ENCODE assay signal across 10 cellular contexts in genomic region chr12:130385193-130385592, GRCh38. TPM values are rescaled to one million over a fixed set of nuclear protein-coding genes. Genes with fewer than 3 reads are reported as not detected.
"Had no signal": no experiment of that assay in that cellular context is flagged by ENCODE, and none has a peak within 500 bp of the region (broad histone marks: within the 10 kb centered on the region; RNA-seq: fewer than 3 reads in every experiment).

No MANE protein-coding gene starts in this region.

- H3K9me3 ChIP-seq: HAP-1 had no signal

- ATAC-seq: HCT116, K562 had no signal

- H3K4me1 ChIP-seq: HAP-1 had no signal

- DNase-seq: GM23248, GOT3, H7, HFFc6, IMR-90 had no signal

- FAIRE-seq: K562 had no signal

- H3K4me3 ChIP-seq: GM23248, HAP-1, K562 had no signal

- H3K9ac ChIP-seq: GM23248 had no signal

- H3K27ac ChIP-seq: GM23248, HL-60 had no signal

- H2AFZ ChIP-seq: GM23248 had no signal

- H3K36me3 ChIP-seq: HAP-1 had no signal

RNA-seq across cellular contexts. Expression of gene PIWIL1, which starts 47.5 kb away (rescaled TPM):
- total RNA-seq: GM23248, H7, HFFc6, HT1080, IMR-90, K562 had no signal
- polyA plus RNA-seq: GM23248, IMR-90, K562 had no signal
